15 cellular contexts compared by ENCODE assay signal in the genomic region with DNA sequence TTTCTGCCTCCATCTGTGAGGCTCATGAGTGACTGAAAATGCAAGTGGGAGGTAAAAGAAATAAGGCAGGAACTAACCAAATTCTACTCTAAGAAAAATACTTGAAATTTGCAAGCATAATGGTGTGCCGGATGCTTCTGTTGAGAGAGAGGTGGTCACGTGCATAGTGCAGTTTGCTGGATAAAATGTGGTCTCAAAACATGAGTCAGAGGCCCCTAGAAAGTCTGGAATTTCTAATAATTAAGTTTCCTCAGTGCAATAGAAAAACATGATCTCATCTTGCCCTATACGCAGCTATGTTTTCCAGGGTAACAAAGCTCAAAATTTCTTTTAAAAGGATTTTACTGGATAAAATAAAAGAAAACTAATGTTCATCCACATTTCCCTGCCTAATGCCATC.
DNase-seq lines count a peak whose midpoint lies in the region; ATAC-seq and TF ChIP-seq lines count a peak whose summit lies in the region.
"Had no signal": no experiment of that assay in that cellular context is flagged by ENCODE, and none has a peak within 500 bp of the region (broad histone marks: within the 10 kb centered on the region; RNA-seq: fewer than 3 reads in every experiment).

No MANE protein-coding gene starts in this region.

- H3K27ac ChIP-seq in mesenchymal stem cell (ENCODE audit: low read length, poor library complexity, severe bottlenecking): peak overlapping the region; percentile 80
- H3K27ac ChIP-seq: breast epithelium had no signal

- H3K4me1 Mint-ChIP-seq in activated naive CD4-positive, alpha-beta T cell treated with anti-CD3 and anti-CD28 coated beads for 36 hours (ENCODE audit: low read depth): peaks cover 25% of the 10 kb centered on the region
- H3K4me1 Mint-ChIP-seq: mesothelial cell of epicardium had no signal

- H3K36me3 Mint-ChIP-seq in activated naive CD4-positive, alpha-beta T cell treated with anti-CD3 and anti-CD28 coated beads for 36 hours (ENCODE audit: low read depth): no peaks in the 10 kb centered on the region
- H3K36me3 Mint-ChIP-seq: stimulated activated memory B cell treated with anti-CD40 and anti-IgM and Interleukin-4, amounts not matched to agents 10 μg/mL and 1 μg/mL and 100 μg/mL, for 72 hours had no signal

- DNase-seq in AG08396 (ENCODE audit: low spot score) (peak; percentile 23), LHCN-M2 (ENCODE audit: low read depth) (peak; percentile 44), choroid plexus epithelial cell (ENCODE audit: low read depth) (peak; percentile 85), mesenchymal stem cell (peak; percentile 74), NCI-H2171 treated with DMSO at 0.1 percent for 48 hours (lab: John Stamatoyannopoulos, UW) (no peak)
- no peak for DNase-seq in activated naive CD4-positive, alpha-beta T cell treated with anti-CD3 and anti-CD28 coated beads for 36 hours
- DNase-seq: activated CD4-positive, alpha-beta T cell treated with anti-CD3 and anti-CD28 coated beads for 4 hours; DND-41; stimulated activated CD4-positive, alpha-beta T cell treated with anti-CD3 and anti-CD28 coated beads, Interleukin-2, amount 100 ng/mL, for 48 hours had no signal

- no peak for ATAC-seq in GM19324 (IDR thresholded peaks at IDR 0.05; ENCODE audit: low FRiP score, unreplicated experiment)
- no peak for ATAC-seq in HG03460 (IDR thresholded peaks at IDR 0.05; ENCODE audit: unreplicated experiment)
- ATAC-seq: stimulated activated memory B cell treated with anti-CD40 and anti-IgM and Interleukin-4, amounts not matched to agents 10 μg/mL and 1 μg/mL and 100 μg/mL, for 72 hours had no signal

- no peak overlapping the region for H2AFZ ChIP-seq in mesenchymal stem cell (ENCODE audit: low read depth, low read length)

- no CpG with 5 or more reads among the region's 3 CpGs for WGBS in mesenchymal stem cell

- TF ChIP-seq CTCF in choroid plexus epithelial cell (conservative IDR thresholded peaks at IDR 0.05; ENCODE audit: low read depth, low read length): no peak

- no peaks in the 10 kb centered on the region for H3K9me3 Mint-ChIP-seq in activated naive CD4-positive, alpha-beta T cell treated with anti-CD3 and anti-CD28 coated beads for 36 hours

- no peak overlapping the region for H3K4ac ChIP-seq in mesenchymal stem cell (ENCODE audit: low read depth in 1 of 2, low read length in 2 of 2)

- H2BK15ac ChIP-seq in mesenchymal stem cell (ENCODE audit: low read depth, poor library complexity, severe bottlenecking): no peak overlapping the region

- peaks cover 3% of the 10 kb centered on the region for H3K4me1 ChIP-seq in mesenchymal stem cell (ENCODE audit: control insufficient read depth, insufficient read depth, low read depth, low read length)
- H3K4me1 ChIP-seq: breast epithelium had no signal

- no peak overlapping the region for H2BK12ac ChIP-seq in mesenchymal stem cell (ENCODE audit: low read length in 2 of 2)

- no peaks in the 10 kb centered on the region for H3K36me3 ChIP-seq in mesenchymal stem cell (ENCODE audit: control insufficient read depth in 1 of 2, insufficient read depth in 2 of 2, low read depth in 1 of 2, low read length in 2 of 2)
- H3K36me3 ChIP-seq: breast epithelium had no signal

- CTCF ChIA-PET in activated naive CD4-positive, alpha-beta T cell treated with anti-CD3 and anti-CD28 coated beads for 36 hours (lab: Charles Lee): no interaction called here

- peaks cover 21% of the 10 kb centered on the region for H3K9me3 ChIP-seq in mesenchymal stem cell (ENCODE audit: control insufficient read depth, low read length)

- H3K27ac Mint-ChIP-seq in activated naive CD4-positive, alpha-beta T cell treated with anti-CD3 and anti-CD28 coated beads for 36 hours: no peak overlapping the region
- H3K27ac Mint-ChIP-seq: B cell; mesothelial cell of epicardium; stimulated activated memory B cell treated with anti-CD40 and anti-IgM and Interleukin-4, amounts not matched to agents 10 μg/mL and 1 μg/mL and 100 μg/mL, for 72 hours had no signal

- H2AK5ac ChIP-seq in mesenchymal stem cell (ENCODE audit: low read length, severe bottlenecking): no peak overlapping the region

- H3K27me3 ChIP-seq in mesenchymal stem cell (ENCODE audit: control insufficient read depth in 1 of 2, insufficient read depth in 1 of 2, low read length in 2 of 2): no peaks in the 10 kb centered on the region
- H3K27me3 ChIP-seq: breast epithelium had no signal

- no peak overlapping the region for H4K91ac ChIP-seq in mesenchymal stem cell (ENCODE audit: low read length)

- H3K14ac ChIP-seq in mesenchymal stem cell (ENCODE audit: low read length in 2 of 2): no peak overlapping the region

- no peak overlapping the region for H2BK5ac ChIP-seq in mesenchymal stem cell (ENCODE audit: low read depth, low read length, poor library complexity, severe bottlenecking)

- H3K4me2 ChIP-seq in mesenchymal stem cell (ENCODE audit: low read length, poor library complexity, severe bottlenecking): no peak overlapping the region

- H3K4me3 Mint-ChIP-seq in activated naive CD4-positive, alpha-beta T cell treated with anti-CD3 and anti-CD28 coated beads for 36 hours: no peak overlapping the region
- H3K4me3 Mint-ChIP-seq: B cell; mesothelial cell of epicardium; stimulated activated memory B cell treated with anti-CD40 and anti-IgM and Interleukin-4, amounts not matched to agents 10 μg/mL and 1 μg/mL and 100 μg/mL, for 72 hours had no signal

- no peak overlapping the region for H3K23ac ChIP-seq in mesenchymal stem cell (ENCODE audit: low read length in 2 of 2)

- no peaks in the 10 kb centered on the region for H3K27me3 Mint-ChIP-seq in activated naive CD4-positive, alpha-beta T cell treated with anti-CD3 and anti-CD28 coated beads for 36 hours (ENCODE audit: low read depth)
- H3K27me3 Mint-ChIP-seq: stimulated activated memory B cell treated with anti-CD40 and anti-IgM and Interleukin-4, amounts not matched to agents 10 μg/mL and 1 μg/mL and 100 μg/mL, for 72 hours had no signal

- H2BK120ac ChIP-seq in mesenchymal stem cell (ENCODE audit: low read depth, low read length): no peak overlapping the region

- peak overlapping the region; percentile 79 for H3K9ac ChIP-seq in mesenchymal stem cell (ENCODE audit: low read length)

- H3K18ac ChIP-seq in mesenchymal stem cell (ENCODE audit: low read depth in 1 of 2, low read length in 2 of 2): no peak overlapping the region

- H3K79me1 ChIP-seq in mesenchymal stem cell (replicated peaks; ENCODE audit: low read length, poor library complexity, severe bottlenecking): no peaks in the 10 kb centered on the region

- no peak overlapping the region for H4K8ac ChIP-seq in mesenchymal stem cell (ENCODE audit: low read length)

- intact Hi-C loops in activated naive CD4-positive, alpha-beta T cell treated with anti-CD3 and anti-CD28 coated beads for 36 hours (cut with micrococcal nuclease): no loop called here

- H3K4me3 ChIP-seq in choroid plexus epithelial cell (ENCODE audit: low read depth, low read length) (no peak overlapping the region), mesenchymal stem cell (ENCODE audit: insufficient read depth in 1 of 2, low read depth in 1 of 2, low read length in 2 of 2) (no peak overlapping the region)
- H3K4me3 ChIP-seq: breast epithelium had no signal

Comparison
In these comparisons a context has a peak if more than half of its experiments do, and no peak if none do; other contexts are left out.
1. DNase-seq: peak in AG08396 (single experiment), LHCN-M2 (single experiment), choroid plexus epithelial cell (single experiment) and mesenchymal stem cell (single experiment); none in NCI-H2171 treated with DMSO at 0.1 percent for 48 hours (single experiment) and activated naive CD4-positive, alpha-beta T cell treated with anti-CD3 and anti-CD28 coated beads for 36 hours (single experiment).